Comparison of ENCODE assay signal across 2 cellular contexts in genomic region chr1:108454511-108454910, GRCh38. TPM values are rescaled to one million over a fixed set of nuclear protein-coding genes. Genes with fewer than 3 reads are reported as not detected.
"Had no signal": no experiment of that assay in that cellular context is flagged by ENCODE, and none has a peak within 500 bp of the region (broad histone marks: within the 10 kb centered on the region; RNA-seq: fewer than 3 reads in every experiment).

No MANE protein-coding gene starts in this region.

RNA-seq across cellular contexts. Expression of gene NBPF6, which starts 4.4 kb away (rescaled TPM):
- total RNA-seq: G401, GM12878 had no signal
- polyA plus RNA-seq: GM12878 had no signal
